ENCODE assay signal across 7 cellular contexts in the genomic region with DNA sequence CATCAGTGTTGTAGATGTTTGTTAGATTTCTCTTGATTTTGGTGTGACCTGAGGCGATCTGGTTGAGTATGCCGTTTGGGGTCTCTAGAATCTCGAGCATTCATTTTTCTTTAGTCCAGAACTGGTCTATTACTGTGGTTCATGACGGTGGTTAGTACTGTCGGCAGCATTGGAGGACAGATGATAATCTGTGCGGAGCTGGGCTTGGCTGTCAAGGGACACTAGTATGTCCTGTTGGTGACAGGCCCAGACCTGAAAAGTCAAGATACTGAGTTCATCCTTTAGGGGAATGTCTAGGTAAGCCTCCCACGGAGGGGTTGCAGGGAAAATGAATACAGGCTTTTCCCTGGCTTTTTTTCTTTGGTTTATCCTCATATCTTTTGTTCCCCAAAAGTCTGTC.
"Had no signal": no experiment of that assay in that cellular context is flagged by ENCODE, and none has a peak within 500 bp of the region (broad histone marks: within the 10 kb centered on the region; RNA-seq: fewer than 3 reads in every experiment).

No MANE protein-coding gene starts in this region.

- H3K27ac Mint-ChIP-seq: GM23338 had no signal

- H3K4me3 Mint-ChIP-seq: GM23338, H9 had no signal

- H3K9me3 Mint-ChIP-seq: GM23338, H9 had no signal

- FAIRE-seq: H1, H54, HTR-8/SVneo had no signal

- H3K4me3 ChIP-seq: GM23338 had no signal

- DNase-seq: H9, HCEC 1CT, IMR-90 had no signal

- ATAC-seq: GM23338 had no signal
